16 cellular contexts compared by ENCODE assay signal in the genomic region with DNA sequence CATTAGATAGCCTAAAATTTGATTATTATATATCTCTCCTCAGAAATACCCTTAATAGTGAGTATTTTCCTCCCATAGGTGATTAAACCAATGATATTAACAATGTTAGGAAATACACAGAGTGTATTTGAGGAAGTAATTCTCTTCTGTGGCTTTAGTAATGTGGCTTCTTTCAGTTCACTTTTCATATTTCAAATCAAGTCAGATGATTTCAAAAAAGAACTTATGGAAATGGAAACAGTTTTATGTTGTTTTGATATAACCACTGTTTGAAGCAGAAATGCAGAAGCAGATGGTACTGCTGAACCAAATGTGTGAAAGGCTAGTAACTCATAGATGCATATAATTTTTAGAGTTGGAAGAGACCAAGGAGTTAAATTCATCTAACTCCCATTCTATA. TPM values are rescaled to one million over a fixed set of nuclear protein-coding genes. Genes with fewer than 3 reads are reported as not detected.
DNase-seq lines count a peak whose midpoint lies in the region; ATAC-seq lines count a peak whose summit lies in the region.
"Had no signal": no experiment of that assay in that cellular context is flagged by ENCODE, and none has a peak within 500 bp of the region (broad histone marks: within the 10 kb centered on the region; RNA-seq: fewer than 3 reads in every experiment).

No MANE protein-coding gene starts in this region.

- no peaks in the 10 kb centered on the region for H3K9me3 ChIP-seq in aorta (ENCODE audit: control insufficient read depth, low read length)

- DNase-seq in SIG-M5 (lab: John Stamatoyannopoulos, UW) (peak; percentile 9), aorta (no peak), inferior parietal cortex (ENCODE audit: extremely low spot score) (no peak), HCEC 1CT (no peak)
- DNase-seq: activated CD4-positive, alpha-beta T cell treated with anti-CD3 and anti-CD28 coated beads, Interleukin-2, amount 10 ng/mL, durations not matched to agents 7 days and 5 days; C1 segment of cervical spinal cord; caudate nucleus; NCI-H446 treated with DMSO at 0.1 percent for 48 hours had no signal

- H3K36me3 ChIP-seq in aorta (ENCODE audit: control insufficient read depth in 1 of 2, insufficient read depth in 2 of 2, low read length in 1 of 2): no peaks in the 10 kb centered on the region

- H3K27ac ChIP-seq in aorta (ENCODE audit: low read depth in 1 of 2, low read length in 2 of 2): no peak overlapping the region
- H3K27ac ChIP-seq: SK-N-MC had no signal

- no peak overlapping the region for H3K4me3 ChIP-seq in aorta (ENCODE audit: low read length in 2 of 2)
- H3K4me3 ChIP-seq: SK-N-MC had no signal

- H3K27me3 ChIP-seq in aorta (ENCODE audit: control insufficient read depth in 1 of 2, insufficient read depth in 2 of 2, low read length in 1 of 2): no peaks in the 10 kb centered on the region

- intact Hi-C loops in aorta (cut with DNase I): no loop called here

- ATAC-seq in GM18498 (IDR thresholded peaks at IDR 0.05; ENCODE audit: unreplicated experiment): peak; percentile 65
- ATAC-seq in GM21526 (IDR thresholded peaks at IDR 0.05; ENCODE audit: low FRiP score, unreplicated experiment): peak; percentile 84
- peak; percentile 73 for ATAC-seq in HG03378 (IDR thresholded peaks at IDR 0.05; ENCODE audit: unreplicated experiment)
- no peak for ATAC-seq in HG02973 (IDR thresholded peaks at IDR 0.05; ENCODE audit: unreplicated experiment)
- no peak for ATAC-seq in aorta (ENCODE audit: low FRiP score)
- ATAC-seq: esophagus mucosa; stimulated activated effector memory CD8-positive, alpha-beta T cell treated with anti-CD3 and anti-CD28 coated beads, Interleukin-12 subunit alpha, Interleukin-12 subunit beta, amount 100 ng/mL, for 72 hours had no signal

- H3K4me1 ChIP-seq in aorta (ENCODE audit: control insufficient read depth in 1 of 2, insufficient read depth in 2 of 2, low read length in 2 of 2): no peaks in the 10 kb centered on the region

RNA-seq across cellular contexts. Expression of a gene that starts 1.8 kb away (rescaled TPM):
- total RNA-seq in aorta: not detected
- not detected for polyA plus RNA-seq in aorta
- total RNA-seq: activated CD4-positive, alpha-beta T cell treated with anti-CD3 and anti-CD28 coated beads, Interleukin-2, amount 10 ng/mL, durations not matched to agents 7 days and 5 days; esophagus mucosa; LHCN-M2 had no signal

RNA-seq across cellular contexts. Expression of a gene that starts 32.4 kb away (rescaled TPM):
- total RNA-seq in aorta: 10 to 100 TPM; 12.4 to 15.5 TPM
- polyA plus RNA-seq in aorta: 10 to 100 TPM in 1 of 2 donors, 1 to 10 TPM in 1; 10.0 to 16.9 TPM

Comparison
In these comparisons a context has a peak if more than half of its experiments do, and no peak if none do; other contexts are left out.
1. ATAC-seq: peak in GM18498 (single experiment), GM21526 (single experiment) and HG03378 (single experiment); none in HG02973 (single experiment) and aorta (single experiment).